In the genomic region with DNA sequence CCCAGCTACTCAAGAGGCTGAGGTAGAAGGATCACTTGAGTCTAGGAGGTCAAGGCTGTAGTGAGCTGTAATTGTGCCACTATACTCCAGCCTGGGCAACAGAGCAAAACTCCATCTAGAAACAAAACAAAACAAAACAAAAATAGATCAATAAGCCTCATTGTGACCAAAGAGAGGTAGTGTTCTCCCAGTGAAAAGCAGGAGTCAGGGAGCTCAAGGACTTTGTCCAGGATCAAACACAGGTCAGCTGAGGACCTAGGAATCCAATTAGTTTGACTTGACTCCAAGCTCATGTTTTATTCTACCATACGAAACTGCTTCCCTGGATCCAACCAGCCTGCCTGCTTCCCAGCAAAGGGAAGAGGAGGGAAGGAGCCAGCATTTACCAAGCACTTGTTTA, we compare ENCODE assay signal across 1 cellular context.
TF ChIP-seq lines count a peak whose summit lies in the region.

No MANE protein-coding gene starts in this region.

TF ChIP-seq in HepG2, 621 proteins besides CTCF, POLR2A, EP300 and RAD21 (continued from another document):
- TF ChIP-seq, protein P1, sequence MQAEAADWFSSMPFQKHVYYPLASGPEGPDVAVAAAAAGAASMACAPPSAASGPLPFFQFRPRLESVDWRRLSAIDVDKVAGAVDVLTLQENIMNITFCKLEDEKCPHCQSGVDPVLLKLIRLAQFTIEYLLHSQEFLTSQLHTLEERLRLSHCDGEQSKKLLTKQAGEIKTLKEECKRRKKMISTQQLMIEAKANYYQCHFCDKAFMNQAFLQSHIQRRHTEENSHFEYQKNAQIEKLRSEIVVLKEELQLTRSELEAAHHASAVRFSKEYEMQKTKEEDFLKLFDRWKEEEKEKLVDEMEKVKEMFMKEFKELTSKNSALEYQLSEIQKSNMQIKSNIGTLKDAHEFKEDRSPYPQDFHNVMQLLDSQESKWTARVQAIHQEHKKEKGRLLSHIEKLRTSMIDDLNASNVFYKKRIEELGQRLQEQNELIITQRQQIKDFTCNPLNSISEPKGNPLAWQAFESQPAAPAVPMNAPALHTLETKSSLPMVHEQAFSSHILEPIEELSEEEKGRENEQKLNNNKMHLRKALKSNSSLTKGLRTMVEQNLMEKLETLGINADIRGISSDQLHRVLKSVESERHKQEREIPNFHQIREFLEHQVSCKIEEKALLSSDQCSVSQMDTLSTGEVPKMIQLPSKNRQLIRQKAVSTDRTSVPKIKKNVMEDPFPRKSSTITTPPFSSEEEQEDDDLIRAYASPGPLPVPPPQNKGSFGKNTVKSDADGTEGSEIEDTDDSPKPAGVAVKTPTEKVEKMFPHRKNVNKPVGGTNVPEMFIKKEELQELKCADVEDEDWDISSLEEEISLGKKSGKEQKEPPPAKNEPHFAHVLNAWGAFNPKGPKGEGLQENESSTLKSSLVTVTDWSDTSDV (CRISPR knock-in tag; IDR thresholded peaks at IDR 0.05), result no peak
- TF ChIP-seq MZF1 (CRISPR knock-in tag; IDR thresholded peaks at IDR 0.05; ENCODE audit: borderline replicate concordance) (no peak), ZNF501 (CRISPR knock-in tag; IDR thresholded peaks at IDR 0.05) (no peak), AGO1 (IDR thresholded peaks at IDR 0.05; ENCODE audit: low read depth, low read length, poor library complexity, severe bottlenecking) (no peak), IRF2 (CRISPR knock-in tag; IDR thresholded peaks at IDR 0.05) (peak; percentile 27; the same call in 1 of the 2 replicates), RBFOX2 (IDR thresholded peaks at IDR 0.05; ENCODE audit: low read depth, low read length) (no peak), POLR2AphosphoS2 (IDR thresholded peaks at IDR 0.05; ENCODE audit: low read depth, low read length) (no peak), NR2F6 (IDR thresholded peaks at IDR 0.05) (no peak), NR2F6 (CRISPR knock-in tag; IDR thresholded peaks at IDR 0.05) (0 out of 2 replicates have a peak, but pooled peaks have one; percentile 35), SETDB1 (CRISPR knock-in tag; IDR thresholded peaks at IDR 0.05; ENCODE audit: borderline replicate concordance) (no peak), HMG20B (CRISPR knock-in tag; conservative IDR thresholded peaks at IDR 0.05) (no peak), RXRA (CRISPR knock-in tag; IDR thresholded peaks at IDR 0.05) (peak; percentile 47; the same call in 1 of the 2 replicates), ZMYM4 (CRISPR knock-in tag; IDR thresholded peaks at IDR 0.05) (0 out of 2 replicates have a peak, but pooled peaks have one; percentile 23), ZNF619 (CRISPR knock-in tag; IDR thresholded peaks at IDR 0.05) (no peak), ZNF121 (CRISPR knock-in tag; IDR thresholded peaks at IDR 0.05) (peak; percentile 68; the same call in 1 of the 2 replicates), CBX1 (IDR thresholded peaks at IDR 0.05; ENCODE audit: low read depth) (no peak), MIXL1 (CRISPR knock-in tag; IDR thresholded peaks at IDR 0.05) (peak; percentile 17; the same call in 1 of the 2 replicates)
- TF ChIP-seq, protein P2, sequence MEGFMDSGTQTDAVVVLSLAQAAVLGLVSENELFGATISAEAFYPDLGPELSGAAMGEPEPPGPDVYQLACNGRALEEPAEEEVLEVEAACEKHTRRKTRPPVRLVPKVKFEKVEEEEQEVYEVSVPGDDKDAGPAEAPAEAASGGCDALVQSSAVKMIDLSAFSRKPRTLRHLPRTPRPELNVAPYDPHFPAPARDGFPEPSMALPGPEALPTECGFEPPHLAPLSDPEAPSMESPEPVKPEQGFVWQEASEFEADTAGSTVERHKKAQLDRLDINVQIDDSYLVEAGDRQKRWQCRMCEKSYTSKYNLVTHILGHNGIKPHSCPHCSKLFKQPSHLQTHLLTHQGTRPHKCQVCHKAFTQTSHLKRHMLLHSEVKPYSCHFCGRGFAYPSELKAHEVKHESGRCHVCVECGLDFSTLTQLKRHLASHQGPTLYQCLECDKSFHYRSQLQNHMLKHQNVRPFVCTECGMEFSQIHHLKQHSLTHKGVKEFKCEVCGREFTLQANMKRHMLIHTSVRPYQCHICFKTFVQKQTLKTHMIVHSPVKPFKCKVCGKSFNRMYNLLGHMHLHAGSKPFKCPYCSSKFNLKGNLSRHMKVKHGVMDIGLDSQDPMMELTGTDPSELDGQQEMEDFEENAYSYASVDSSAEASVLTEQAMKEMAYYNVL (CRISPR knock-in tag; IDR thresholded peaks at IDR 0.05; ENCODE audit: borderline replicate concordance), result no peak
- TF ChIP-seq, protein P3, sequence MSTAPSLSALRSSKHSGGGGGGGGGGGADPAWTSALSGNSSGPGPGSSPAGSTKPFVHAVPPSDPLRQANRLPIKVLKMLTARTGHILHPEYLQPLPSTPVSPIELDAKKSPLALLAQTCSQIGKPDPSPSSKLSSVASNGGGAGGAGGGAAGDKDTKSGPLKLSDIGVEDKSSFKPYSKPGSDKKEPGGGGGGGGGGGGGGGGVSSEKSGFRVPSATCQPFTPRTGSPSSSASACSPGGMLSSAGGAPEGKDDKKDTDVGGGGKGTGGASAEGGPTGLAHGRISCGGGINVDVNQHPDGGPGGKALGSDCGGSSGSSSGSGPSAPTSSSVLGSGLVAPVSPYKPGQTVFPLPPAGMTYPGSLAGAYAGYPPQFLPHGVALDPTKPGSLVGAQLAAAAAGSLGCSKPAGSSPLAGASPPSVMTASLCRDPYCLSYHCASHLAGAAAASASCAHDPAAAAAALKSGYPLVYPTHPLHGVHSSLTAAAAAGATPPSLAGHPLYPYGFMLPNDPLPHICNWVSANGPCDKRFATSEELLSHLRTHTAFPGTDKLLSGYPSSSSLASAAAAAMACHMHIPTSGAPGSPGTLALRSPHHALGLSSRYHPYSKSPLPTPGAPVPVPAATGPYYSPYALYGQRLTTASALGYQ (CRISPR knock-in tag; IDR thresholded peaks at IDR 0.05), result no peak
- TF ChIP-seq, protein P4, sequence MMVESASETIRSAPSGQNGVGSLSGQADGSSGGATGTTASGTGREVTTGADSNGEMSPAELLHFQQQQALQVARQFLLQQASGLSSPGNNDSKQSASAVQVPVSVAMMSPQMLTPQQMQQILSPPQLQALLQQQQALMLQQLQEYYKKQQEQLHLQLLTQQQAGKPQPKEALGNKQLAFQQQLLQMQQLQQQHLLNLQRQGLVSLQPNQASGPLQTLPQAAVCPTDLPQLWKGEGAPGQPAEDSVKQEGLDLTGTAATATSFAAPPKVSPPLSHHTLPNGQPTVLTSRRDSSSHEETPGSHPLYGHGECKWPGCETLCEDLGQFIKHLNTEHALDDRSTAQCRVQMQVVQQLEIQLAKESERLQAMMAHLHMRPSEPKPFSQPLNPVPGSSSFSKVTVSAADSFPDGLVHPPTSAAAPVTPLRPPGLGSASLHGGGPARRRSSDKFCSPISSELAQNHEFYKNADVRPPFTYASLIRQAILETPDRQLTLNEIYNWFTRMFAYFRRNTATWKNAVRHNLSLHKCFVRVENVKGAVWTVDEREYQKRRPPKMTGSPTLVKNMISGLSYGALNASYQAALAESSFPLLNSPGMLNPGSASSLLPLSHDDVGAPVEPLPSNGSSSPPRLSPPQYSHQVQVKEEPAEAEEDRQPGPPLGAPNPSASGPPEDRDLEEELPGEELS (CRISPR knock-in tag; IDR thresholded peaks at IDR 0.05), result peak; percentile 50
